Comparison of ENCODE assay signal across 24 cellular contexts in genomic region chrX:112513154-112513553, GRCh38.
DNase-seq lines count a peak whose midpoint lies in the region; TF ChIP-seq lines count a peak whose summit lies in the region.
"Had no signal": no experiment of that assay in that cellular context is flagged by ENCODE, and none has a peak within 500 bp of the region (broad histone marks: within the 10 kb centered on the region; RNA-seq: fewer than 3 reads in every experiment).

No MANE protein-coding gene starts in this region.

- no peaks in the 10 kb centered on the region for H3K79me2 ChIP-seq in GM23248 (ENCODE audit: insufficient read depth)

- H3K36me3 ChIP-seq in GM23248 (ENCODE audit: low read depth) (no peaks in the 10 kb centered on the region), colonic mucosa (no peaks in the 10 kb centered on the region), MG63 (no peaks in the 10 kb centered on the region)
- H3K36me3 ChIP-seq: adrenal gland, breast epithelium, heart right ventricle, left ventricle myocardium inferior, SJSA1 had no signal

- 42 to 65% methylated on average over 3 of the region's 3 CpGs for WGBS in GM23248 (ENCODE audit: low coverage in 1 of 2, low lambda C conversion rate in 2 of 2, missing lambda C conversion rate in 2 of 2), 2 experiments

- no peaks in the 10 kb centered on the region for H4K20me1 ChIP-seq in GM23248 (ENCODE audit: insufficient read depth)

- H2AFZ ChIP-seq in GM23248, result no peak overlapping the region

- in situ Hi-C loops in GM23248 (cut with MboI), result no loop called here

- peak; percentile 14 for DNase-seq in AG08395 (ENCODE audit: low spot score)
- DNase-seq in GM23248, result peak; percentile 53
- peak; percentile 39 for DNase-seq in amniotic stem cell (lab: John Stamatoyannopoulos, UW)
- peak; percentile 4 for DNase-seq in hepatic stellate cell (ENCODE audit: low spot score)
- DNase-seq in substantia nigra (lab: John Stamatoyannopoulos, UW), result no peak
- no peak for DNase-seq in colonic mucosa
- DNase-seq in HEK293T (ENCODE audit: extremely low spot score), result no peak
- no peak for DNase-seq in MG63
- DNase-seq: activated CD4-positive, alpha-beta T cell treated with anti-CD3 and anti-CD28 coated beads, Interleukin-2, amount 10 ng/mL, durations not matched to agents 24 days and 14 days; activated naive CD4-positive, alpha-beta T cell; activated T-cell treated with anti-CD3 and anti-CD28 coated beads, Interleukin-2, amount 50 U/mL, for 4 hours; adrenal gland; cortex of kidney; heart right ventricle; immature natural killer cell; left ventricle myocardium inferior; natural killer cell; NCI-H1417 treated with DMSO at 0.1 percent for 48 hours; NCI-H510A; stimulated activated CD4-positive, alpha-beta T cell treated with anti-CD3 and anti-CD28 coated beads, Interleukin-4, amount 100 ng/mL, for 1 hour; T-helper 17 cell; testis had no signal

- CTCF ChIA-PET in HEK293T (lab: Yijun Ruan, JAX), result no interaction called here

- no peaks in the 10 kb centered on the region for H3F3A ChIP-seq in GM23248 (ENCODE audit: insufficient read depth)

- H3K9ac ChIP-seq in GM23248, result no peak overlapping the region
- no peak overlapping the region for H3K9ac ChIP-seq in colonic mucosa (ENCODE audit: low read depth in 2 of 2, low read length in 2 of 2)

- H3K4me3 ChIP-seq in GM23248 (no peak overlapping the region), colonic mucosa (no peak overlapping the region), MG63 (no peak overlapping the region)
- H3K4me3 ChIP-seq: adrenal gland, breast epithelium, heart right ventricle, left ventricle myocardium inferior, SJSA1, testis had no signal

- no peaks in the 10 kb centered on the region for H3K4me1 ChIP-seq in GM23248 (ENCODE audit: insufficient read depth)
- no peaks in the 10 kb centered on the region for H3K4me1 ChIP-seq in colonic mucosa
- H3K4me1 ChIP-seq: adrenal gland, breast epithelium, heart right ventricle, left ventricle myocardium inferior, SJSA1, testis had no signal

- POLR2A ChIA-PET in HEK293T (lab: Yijun Ruan, JAX), result no interaction called here

- no peaks in the 10 kb centered on the region for H3K9me2 ChIP-seq in GM23248 (ENCODE audit: insufficient read depth)

- H3K9me3 ChIP-seq in GM23248 (ENCODE audit: low read depth) (no peaks in the 10 kb centered on the region), colonic mucosa (no peaks in the 10 kb centered on the region), MG63 (no peaks in the 10 kb centered on the region)
- H3K9me3 ChIP-seq: SJSA1, testis had no signal

- intact Hi-C loops in colonic mucosa (cut with DNase I), result no loop called here

- H3K27me3 ChIP-seq in GM23248 (replicated peaks; ENCODE audit: insufficient read depth) (no peaks in the 10 kb centered on the region), colonic mucosa (no peaks in the 10 kb centered on the region), MG63 (no peaks in the 10 kb centered on the region)
- H3K27me3 ChIP-seq: adrenal gland, breast epithelium, heart right ventricle, SJSA1, testis had no signal

- H3K27ac ChIP-seq in GM23248, result no peak overlapping the region
- H3K27ac ChIP-seq in substantia nigra (ENCODE audit: low read depth, low read length, poor library complexity, severe bottlenecking), result no peak overlapping the region
- no peak overlapping the region for H3K27ac ChIP-seq in colonic mucosa
- H3K27ac ChIP-seq: adrenal gland, breast epithelium, heart right ventricle, left ventricle myocardium inferior, SJSA1, testis had no signal

- no peak for TF ChIP-seq CTCF in colonic mucosa (IDR thresholded peaks at IDR 0.05)

- H3K4me2 ChIP-seq in GM23248 (ENCODE audit: unreplicated experiment), result no peak overlapping the region

TF ChIP-seq in HEK293T, 16 proteins besides CTCF, POLR2A, EP300 and RAD21:
- no peak for TF ChIP-seq ELF4 (IDR thresholded peaks at IDR 0.05)
- no peak for TF ChIP-seq LEF1 (IDR thresholded peaks at IDR 0.05; ENCODE audit: borderline replicate concordance)
- TF ChIP-seq, protein P1, sequence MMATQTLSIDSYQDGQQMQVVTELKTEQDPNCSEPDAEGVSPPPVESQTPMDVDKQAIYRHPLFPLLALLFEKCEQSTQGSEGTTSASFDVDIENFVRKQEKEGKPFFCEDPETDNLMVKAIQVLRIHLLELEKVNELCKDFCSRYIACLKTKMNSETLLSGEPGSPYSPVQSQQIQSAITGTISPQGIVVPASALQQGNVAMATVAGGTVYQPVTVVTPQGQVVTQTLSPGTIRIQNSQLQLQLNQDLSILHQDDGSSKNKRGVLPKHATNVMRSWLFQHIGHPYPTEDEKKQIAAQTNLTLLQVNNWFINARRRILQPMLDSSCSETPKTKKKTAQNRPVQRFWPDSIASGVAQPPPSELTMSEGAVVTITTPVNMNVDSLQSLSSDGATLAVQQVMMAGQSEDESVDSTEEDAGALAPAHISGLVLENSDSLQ (IDR thresholded peaks at IDR 0.05), result no peak
- TF ChIP-seq CTBP1 (IDR thresholded peaks at IDR 0.05; ENCODE audit: borderline replicate concordance), result no peak
- TF ChIP-seq SP1 (IDR thresholded peaks at IDR 0.05), result no peak
- TF ChIP-seq FOXA1 (IDR thresholded peaks at IDR 0.05), result no peak
- no peak for TF ChIP-seq ZNF384 (IDR thresholded peaks at IDR 0.05)
- TF ChIP-seq FOXK2 (IDR thresholded peaks at IDR 0.05), result no peak
- no peak for TF ChIP-seq L3MBTL2 (conservative IDR thresholded peaks at IDR 0.05)
- TF ChIP-seq NFRKB (IDR thresholded peaks at IDR 0.05), result no peak
- no peak for TF ChIP-seq FOXM1 (IDR thresholded peaks at IDR 0.05; ENCODE audit: borderline replicate concordance)
- no peak for TF ChIP-seq TARDBP (IDR thresholded peaks at IDR 0.05)
- TF ChIP-seq SUZ12 (IDR thresholded peaks at IDR 0.05), result no peak

Comparison
In these comparisons a context has a peak if more than half of its experiments do, and no peak if none do; other contexts are left out.
1. DNase-seq: peak in AG08395 (single experiment), GM23248 (single experiment), amniotic stem cell (single experiment) and hepatic stellate cell (single experiment); none in substantia nigra (0 of 49), colonic mucosa (single experiment), HEK293T (single experiment) and MG63 (single experiment).